17 cellular contexts compared by ENCODE assay signal in genomic region chr3:37171144-37171543, GRCh38. TPM values are rescaled to one million over a fixed set of nuclear protein-coding genes. Genes with fewer than 3 reads are reported as not detected.
DNase-seq lines count a peak whose midpoint lies in the region; ATAC-seq, FAIRE-seq and TF ChIP-seq lines count a peak whose summit lies in the region.
"Had no signal": no experiment of that assay in that cellular context is flagged by ENCODE, and none has a peak within 500 bp of the region (broad histone marks: within the 10 kb centered on the region; RNA-seq: fewer than 3 reads in every experiment).

No MANE protein-coding gene starts in this region.

- H3K4me2 ChIP-seq in endothelial cell of umbilical vein (ENCODE audit: insufficient read depth, low read length): peak overlapping the region; percentile 35

- H3K9me3 ChIP-seq in CD4-positive, CD25-positive, alpha-beta regulatory T cell (ENCODE audit: control insufficient read depth in 2 of 2, low read length in 2 of 2): no peaks in the 10 kb centered on the region
- H3K9me3 ChIP-seq in endothelial cell of umbilical vein (replicated peaks; ENCODE audit: control insufficient read depth, insufficient read depth, low read length): no peaks in the 10 kb centered on the region
- H3K9me3 ChIP-seq: lower lobe of right lung, uterus had no signal

- H3K9me1 ChIP-seq in endothelial cell of umbilical vein (replicated peaks; ENCODE audit: control insufficient read depth, extremely low read depth, insufficient read depth, low read length): no peaks in the 10 kb centered on the region

- no peak overlapping the region for H2AFZ ChIP-seq in endothelial cell of umbilical vein (ENCODE audit: low read depth, low read length)

- peaks cover 12% of the 10 kb centered on the region for H3K4me1 ChIP-seq in CD4-positive, CD25-positive, alpha-beta regulatory T cell (ENCODE audit: control insufficient read depth, insufficient read depth, low read length, poor library complexity, severe bottlenecking)
- peaks cover 26% of the 10 kb centered on the region for H3K4me1 ChIP-seq in endothelial cell of umbilical vein (ENCODE audit: control insufficient read depth, extremely low read depth, insufficient read depth, low read length)
- H3K4me1 ChIP-seq: uterus had no signal

- peaks cover 18% of the 10 kb centered on the region for H3K36me3 ChIP-seq in CD4-positive, CD25-positive, alpha-beta regulatory T cell (ENCODE audit: control insufficient read depth, insufficient read depth, low read length)
- H3K36me3 ChIP-seq in endothelial cell of umbilical vein (ENCODE audit: control insufficient read depth in 2 of 2, extremely low read depth in 1 of 2, insufficient read depth in 2 of 2, low read length in 2 of 2): peaks cover 5 to 8% of the 10 kb centered on the region in 2 experiments
- H3K36me3 ChIP-seq: uterus had no signal

- peaks cover 3% of the 10 kb centered on the region for H4K20me1 ChIP-seq in endothelial cell of umbilical vein (replicated peaks; ENCODE audit: control insufficient read depth, extremely low read depth, insufficient read depth, low read length)

- H3K27ac ChIP-seq in CD4-positive, CD25-positive, alpha-beta regulatory T cell (ENCODE audit: insufficient read depth, low read length, poor library complexity, severe bottlenecking): no peak overlapping the region
- H3K27ac ChIP-seq in endothelial cell of umbilical vein (ENCODE audit: insufficient read depth, low read depth, low read length): no peak overlapping the region
- H3K27ac ChIP-seq: lower lobe of right lung, uterus had no signal

- TF ChIP-seq POLR2A in NB4 (IDR thresholded peaks at IDR 0.05; ENCODE audit: extremely low read depth, insufficient read length) (no peak), endothelial cell of umbilical vein (IDR thresholded peaks at IDR 0.05; ENCODE audit: low read depth, low read length) (no peak)

- ATAC-seq in CD4-positive, CD25-positive, alpha-beta regulatory T cell (ENCODE audit: low read depth in 2 of 2): no peak
- ATAC-seq in GM18511 (IDR thresholded peaks at IDR 0.05; ENCODE audit: unreplicated experiment) (no peak), GM21528 (IDR thresholded peaks at IDR 0.05; ENCODE audit: low FRiP score, unreplicated experiment) (no peak)
- ATAC-seq: esophagus mucosa; lower lobe of right lung; sciatic nerve; stimulated activated naive B cell treated with anti-CD40 and anti-IgM and Interleukin-4, amounts not matched to agents 10 μg/mL and 1 μg/mL and 100 μg/mL, for 72 hours had no signal

- CTCF ChIA-PET in endothelial cell of umbilical vein (lab: Charles Lee): no interaction called here
- CTCF ChIA-PET in activated CD4-positive, alpha-beta memory T cell treated with anti-CD3 and anti-CD28 coated beads, Interleukin-2, amount 10 ng/mL, durations not matched to agents 7 days and 5 days (lab: Charles Lee): interaction anchor here (1.1 kb wide), 1 partner anchor 12 kb away, joined by 3 read pairs; no protein-coding TSS in a partner anchor

- no peak for FAIRE-seq in endothelial cell of umbilical vein (lab: Jason Lieb, UNC)

- H3K4me1 Mint-ChIP-seq in CD4-positive, CD25-positive, alpha-beta regulatory T cell: peaks cover 30 to 54% (median 44%) of the 10 kb centered on the region in 4 donors
- peaks cover 26% of the 10 kb centered on the region for H3K4me1 Mint-ChIP-seq in activated CD4-positive, alpha-beta memory T cell treated with anti-CD3 and anti-CD28 coated beads, Interleukin-2, amount 10 ng/mL, durations not matched to agents 7 days and 5 days

- peaks cover 10% of the 10 kb centered on the region for H3K36me3 Mint-ChIP-seq in CD4-positive, CD25-positive, alpha-beta regulatory T cell
- peaks cover 32% of the 10 kb centered on the region for H3K36me3 Mint-ChIP-seq in activated CD4-positive, alpha-beta memory T cell treated with anti-CD3 and anti-CD28 coated beads, Interleukin-2, amount 10 ng/mL, durations not matched to agents 7 days and 5 days (ENCODE audit: low read depth)

- no peak overlapping the region for H3K4me3 ChIP-seq in CD4-positive, CD25-positive, alpha-beta regulatory T cell (ENCODE audit: low read depth, low read length)
- H3K4me3 ChIP-seq in NB4 (ENCODE audit: low read depth, low read length): no peak overlapping the region
- H3K4me3 ChIP-seq in endothelial cell of umbilical vein (replicated peaks in 1 of 3; ENCODE audit: insufficient read depth in 1 of 3, low read depth in 1 of 3, low read length in 3 of 3): no peak overlapping the region
- H3K4me3 ChIP-seq: lower lobe of right lung, uterus had no signal

- POLR2A ChIA-PET in endothelial cell of umbilical vein (lab: Charles Lee): no interaction called here
- POLR2A ChIA-PET in activated CD4-positive, alpha-beta memory T cell treated with anti-CD3 and anti-CD28 coated beads, Interleukin-2, amount 10 ng/mL, durations not matched to agents 7 days and 5 days (lab: Charles Lee): no interaction called here

- no peak for DNase-seq in CD4-positive, CD25-positive, alpha-beta regulatory T cell
- peak; percentile 7 for DNase-seq in NB4 (ENCODE audit: low read depth)
- no peak for DNase-seq in endothelial cell of umbilical vein (ENCODE audit: low read depth, low spot score)
- peak; percentile 72 for DNase-seq in myocyte (ENCODE audit: low read depth)
- no peak for DNase-seq in activated CD4-positive, alpha-beta memory T cell treated with anti-CD3 and anti-CD28 coated beads, Interleukin-2, amount 10 ng/mL, durations not matched to agents 7 days and 5 days
- no peak for DNase-seq in activated CD4-positive, alpha-beta T cell treated with anti-CD3 and anti-CD28 coated beads, Interleukin-2, amount 50 U/mL, for 4 hours
- DNase-seq: activated T-cell treated with anti-CD3 and anti-CD28 coated beads for 4 hours; lower lobe of right lung; NCI-H1417; NCI-H345; stimulated activated naive B cell treated with anti-CD40 and anti-IgM and Interleukin-4, amounts not matched to agents 10 μg/mL and 1 μg/mL and 100 μg/mL, for 72 hours; uterus had no signal

- no peaks in the 10 kb centered on the region for H3K27me3 ChIP-seq in CD4-positive, CD25-positive, alpha-beta regulatory T cell (ENCODE audit: control insufficient read depth, insufficient read depth, low read length)
- no peaks in the 10 kb centered on the region for H3K27me3 ChIP-seq in endothelial cell of umbilical vein (ENCODE audit: control insufficient read depth in 2 of 2, insufficient read depth in 2 of 2, low read length in 2 of 2)
- H3K27me3 ChIP-seq: uterus had no signal

- H3K27me3 Mint-ChIP-seq in CD4-positive, CD25-positive, alpha-beta regulatory T cell: no peaks in the 10 kb centered on the region
- no peaks in the 10 kb centered on the region for H3K27me3 Mint-ChIP-seq in activated CD4-positive, alpha-beta memory T cell treated with anti-CD3 and anti-CD28 coated beads, Interleukin-2, amount 10 ng/mL, durations not matched to agents 7 days and 5 days
- H3K27me3 Mint-ChIP-seq: stimulated activated naive B cell treated with anti-CD40 and anti-IgM and Interleukin-4, amounts not matched to agents 10 μg/mL and 1 μg/mL and 100 μg/mL, for 72 hours had no signal

- intact Hi-C loops in endothelial cell of umbilical vein (cut with micrococcal nuclease): no loop called here

- no peak overlapping the region for H3K4me3 Mint-ChIP-seq in CD4-positive, CD25-positive, alpha-beta regulatory T cell
- H3K4me3 Mint-ChIP-seq in activated CD4-positive, alpha-beta memory T cell treated with anti-CD3 and anti-CD28 coated beads, Interleukin-2, amount 10 ng/mL, durations not matched to agents 7 days and 5 days: no peak overlapping the region
- H3K4me3 Mint-ChIP-seq: stimulated activated naive B cell treated with anti-CD40 and anti-IgM and Interleukin-4, amounts not matched to agents 10 μg/mL and 1 μg/mL and 100 μg/mL, for 72 hours had no signal

- peak overlapping the region in 2 of 3 donors; percentile 24 to 54 for H3K27ac Mint-ChIP-seq in CD4-positive, CD25-positive, alpha-beta regulatory T cell
- H3K27ac Mint-ChIP-seq in activated CD4-positive, alpha-beta memory T cell treated with anti-CD3 and anti-CD28 coated beads, Interleukin-2, amount 10 ng/mL, durations not matched to agents 7 days and 5 days: no peak overlapping the region
- H3K27ac Mint-ChIP-seq: stimulated activated naive B cell treated with anti-CD40 and anti-IgM and Interleukin-4, amounts not matched to agents 10 μg/mL and 1 μg/mL and 100 μg/mL, for 72 hours had no signal

- H3K9me3 Mint-ChIP-seq in CD4-positive, CD25-positive, alpha-beta regulatory T cell: no peaks in the 10 kb centered on the region
- no peaks in the 10 kb centered on the region for H3K9me3 Mint-ChIP-seq in activated CD4-positive, alpha-beta memory T cell treated with anti-CD3 and anti-CD28 coated beads, Interleukin-2, amount 10 ng/mL, durations not matched to agents 7 days and 5 days
- H3K9me3 Mint-ChIP-seq: neural crest cell; stimulated activated naive B cell treated with anti-CD40 and anti-IgM and Interleukin-4, amounts not matched to agents 10 μg/mL and 1 μg/mL and 100 μg/mL, for 72 hours had no signal

- dilution Hi-C loops in endothelial cell of umbilical vein (cut with MboI; ENCODE audit: extremely low pct_ligation_motif_present, low sequenced_read_pairs): no loop called here

- TF ChIP-seq CTCF in NB4 (IDR thresholded peaks at IDR 0.05; ENCODE audit: low read depth, low read length): no peak
- TF ChIP-seq CTCF in endothelial cell of umbilical vein (IDR thresholded peaks at IDR 0.05; ENCODE audit: extremely low read depth in 1 of 2, insufficient read depth in 1 of 2, low read depth in 1 of 2, low read length in 2 of 2): no peak

- no TSS peak for BruUV-seq in endothelial cell of umbilical vein (replicated peaks; lab: Mats Ljungman, UMichigan)

- peaks cover 83% of the 10 kb centered on the region for H3K79me2 ChIP-seq in endothelial cell of umbilical vein (ENCODE audit: control insufficient read depth, insufficient read depth, low read length)

- no peak overlapping the region for H3K9ac ChIP-seq in endothelial cell of umbilical vein (replicated peaks; ENCODE audit: extremely low read depth, insufficient read depth, low read length)

TF ChIP-seq in endothelial cell of umbilical vein, 7 proteins besides CTCF, POLR2A, EP300 and RAD21 (continues in another document):
- TF ChIP-seq POLR2AphosphoS5 (IDR thresholded peaks at IDR 0.05; ENCODE audit: insufficient read depth, low read depth, low read length): no peak

RNA-seq across cellular contexts. Expression of gene LRRFIP2, which starts 3.2 kb away (rescaled TPM):
- 78.5 TPM for total RNA-seq in CD4-positive, CD25-positive, alpha-beta regulatory T cell
- polyA plus RNA-seq in CD4-positive, CD25-positive, alpha-beta regulatory T cell: 10 to 100 TPM; 14.5 to 24.0 (median 19.4) TPM
- total RNA-seq in endothelial cell of umbilical vein (64.5 and 78.9 TPM in 2 replicates), myocyte (64.0 and 87.2 TPM in 2 replicates)
- 14.9 and 20.8 TPM in 2 replicates for polyA plus RNA-seq in endothelial cell of umbilical vein
- 29.2 and 31.5 TPM in 2 replicates for polyA plus RNA-seq in endothelial cell of umbilical vein (2011; cell fraction: cytosol; rRNA removed)
- 58.9 and 80.8 TPM in 2 replicates for polyA plus RNA-seq in endothelial cell of umbilical vein (2011; cell fraction: nucleus; rRNA removed)
- 33.9 and 55.3 TPM in 2 replicates for polyA plus RNA-seq in endothelial cell of umbilical vein (2012)
- polyA minus RNA-seq in endothelial cell of umbilical vein: 32.8 and 41.8 TPM in 2 replicates
- 17.3 TPM for polyA minus RNA-seq in endothelial cell of umbilical vein (2011; cell fraction: cytosol; rRNA and poly(A)+ RNA removed)
- 115 and 182 TPM in 2 replicates for polyA minus RNA-seq in endothelial cell of umbilical vein (2011; cell fraction: nucleus; rRNA and poly(A)+ RNA removed)
- 59.3 TPM for polyA plus RNA-seq in myocyte (2012)
- total RNA-seq in activated CD4-positive, alpha-beta memory T cell treated with anti-CD3 and anti-CD28 coated beads, Interleukin-2, amount 10 ng/mL, durations not matched to agents 7 days and 5 days: 10 to 100 TPM; 40.5 to 43.3 TPM

Comparison
In these comparisons a context has a peak if more than half of its experiments do, and no peak if none do; other contexts are left out.
1. DNase-seq: peak in NB4 (single experiment) and myocyte (single experiment); none in CD4-positive, CD25-positive, alpha-beta regulatory T cell (0 of 3), endothelial cell of umbilical vein (single experiment), activated CD4-positive, alpha-beta memory T cell treated with anti-CD3 and anti-CD28 coated beads, Interleukin-2, amount 10 ng/mL, durations not matched to agents 7 days and 5 days (single experiment) and activated CD4-positive, alpha-beta T cell treated with anti-CD3 and anti-CD28 coated beads, Interleukin-2, amount 50 U/mL, for 4 hours (0 of 2).